21 cellular contexts compared by ENCODE assay signal in the genomic region with DNA sequence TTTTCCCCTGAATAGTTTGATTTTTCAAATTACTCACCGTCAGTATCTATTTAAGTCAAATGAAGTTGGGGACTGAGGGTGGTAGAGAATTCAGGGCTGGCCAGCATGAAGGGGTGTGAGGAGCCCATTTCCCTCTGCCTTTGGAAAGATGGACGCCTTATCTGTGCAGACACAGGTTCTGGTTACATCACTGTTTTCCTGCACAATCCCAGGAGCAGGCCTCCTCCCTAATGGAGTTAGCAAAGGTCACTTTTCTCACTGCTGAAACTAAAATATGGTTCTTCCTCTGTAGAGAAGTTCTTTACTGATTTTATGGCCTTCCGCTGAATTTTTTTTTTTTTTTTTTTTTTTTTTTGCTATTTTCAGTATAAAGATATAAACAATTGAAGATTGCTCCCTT.
"Had no signal": no experiment of that assay in that cellular context is flagged by ENCODE, and none has a peak within 500 bp of the region (broad histone marks: within the 10 kb centered on the region; RNA-seq: fewer than 3 reads in every experiment).

No MANE protein-coding gene starts in this region.

- H3K4me3 Mint-ChIP-seq: activated B cell treated with CpG ODN at 0.5 μM for 24 hours; activated CD4-positive, alpha-beta memory T cell treated with anti-CD3 and anti-CD28 coated beads, Interleukin-2, amount 10 ng/mL, durations not matched to agents 7 days and 5 days; activated naive CD4-positive, alpha-beta T cell treated with anti-CD3 and anti-CD28 coated beads, Interleukin-2, amount 10 ng/mL, durations not matched to agents 7 days and 5 days; activated naive CD8-positive, alpha-beta T cell treated with anti-CD3 and anti-CD28 coated beads for 36 hours had no signal

- H3K27me3 ChIP-seq: brain microvascular endothelial cell, cardiac muscle cell had no signal

- DNase-seq: activated B cell treated with CpG ODN at 0.5 μM for 24 hours; activated CD4-positive, alpha-beta memory T cell treated with anti-CD3 and anti-CD28 coated beads, Interleukin-2, amount 10 ng/mL, durations not matched to agents 7 days and 5 days; activated CD4-positive, alpha-beta T cell treated with anti-CD3 and anti-CD28 coated beads for 1 hour; activated CD4-positive, alpha-beta T cell treated with anti-CD3 and anti-CD28 coated beads, Interleukin-2, amount 50 U/mL, for 1 hour; activated gamma-delta T cell treated with Interleukin-2 at 50 U/mL for 16 hours; activated naive CD4-positive, alpha-beta T cell treated with anti-CD3 and anti-CD28 coated beads, Interleukin-2, amount 10 ng/mL, durations not matched to agents 7 days and 5 days; activated naive CD8-positive, alpha-beta T cell treated with anti-CD3 and anti-CD28 coated beads for 36 hours; activated T-cell treated with anti-CD3 and anti-CD28 coated beads for 4 hours; brain microvascular endothelial cell; Kasumi-1; NCI-H1105 treated with DMSO at 0.1 percent for 48 hours; NCI-H1436 treated with DMSO at 0.1 percent for 48 hours; NCI-H187; NCI-H2081; NCI-H510A treated with DMSO at 0.1 percent for 48 hours; NCI-H69; NK-92 treated with Interleukin-12 subunit alpha and Interleukin-12 subunit beta, amount 100 ng/mL, for 24 hours; SHP77 had no signal

- FAIRE-seq: RCC 7860 had no signal

- H3K4me3 ChIP-seq: cardiac muscle cell had no signal

- H3K4me1 Mint-ChIP-seq: activated B cell treated with CpG ODN at 0.5 μM for 24 hours had no signal

- H3K27ac ChIP-seq: brain microvascular endothelial cell, cardiac muscle cell had no signal

- H3K36me3 ChIP-seq: brain microvascular endothelial cell, cardiac muscle cell had no signal

- H3K27ac Mint-ChIP-seq: activated B cell treated with CpG ODN at 0.5 μM for 24 hours; activated CD4-positive, alpha-beta memory T cell treated with anti-CD3 and anti-CD28 coated beads, Interleukin-2, amount 10 ng/mL, durations not matched to agents 7 days and 5 days; activated naive CD4-positive, alpha-beta T cell treated with anti-CD3 and anti-CD28 coated beads, Interleukin-2, amount 10 ng/mL, durations not matched to agents 7 days and 5 days; activated naive CD8-positive, alpha-beta T cell treated with anti-CD3 and anti-CD28 coated beads for 36 hours; activated T-helper 2 cell treated with anti-CD3 and anti-CD28 coated beads, Interferon-gamma antibody, Interleukin-2, Interleukin-4, amounts not matched to agents 10 μg/mL and 5 μg/mL and 100 μg/mL, durations not matched to agents 14 hours and 24 hours and 36 hours had no signal
